Comparison of ENCODE assay signal across 9 cellular contexts in the genomic region with DNA sequence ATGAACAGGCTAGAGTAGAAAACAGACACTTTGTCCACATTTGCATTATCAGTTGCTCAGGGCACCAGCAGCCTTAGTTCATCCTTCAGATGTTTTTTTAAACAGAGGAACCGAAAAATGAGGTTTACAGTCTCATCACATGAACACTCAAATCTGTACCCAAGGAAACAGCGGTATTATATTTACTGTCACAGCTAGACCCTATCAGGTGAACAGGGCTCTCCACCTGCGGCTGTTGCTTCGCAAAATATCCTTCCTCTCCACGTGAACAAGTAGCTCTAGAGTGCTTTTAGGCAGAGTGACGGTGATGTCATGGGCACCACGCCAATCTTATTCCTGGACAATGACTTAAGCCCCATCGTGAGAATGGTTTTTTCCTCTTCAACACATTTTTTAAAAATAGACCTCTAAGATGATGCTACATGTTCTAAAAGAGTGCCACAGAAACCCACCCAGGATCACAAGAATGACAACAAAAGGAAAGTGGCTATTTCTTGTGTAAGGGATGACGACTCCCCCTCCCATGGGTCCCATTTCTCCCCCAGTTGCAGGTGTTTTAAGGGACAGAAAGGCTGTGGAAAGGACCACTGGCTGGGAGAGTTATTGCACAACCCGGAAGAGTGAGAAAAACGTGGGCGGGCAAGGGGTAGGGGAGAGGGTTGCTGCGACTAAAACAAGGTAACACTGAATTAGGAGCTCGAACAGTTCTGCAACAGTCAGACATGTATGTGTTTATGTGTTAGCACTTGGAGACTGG.
DNase-seq lines count a peak whose midpoint lies in the region; ATAC-seq and TF ChIP-seq lines count a peak whose summit lies in the region.
"Had no signal": no experiment of that assay in that cellular context is flagged by ENCODE, and none has a peak within 500 bp of the region (broad histone marks: within the 10 kb centered on the region; RNA-seq: fewer than 3 reads in every experiment).

No MANE protein-coding gene starts in this region.

- H3K4me3 ChIP-seq in lower lobe of right lung (no peak overlapping the region), H7 (ENCODE audit: insufficient read depth, low read depth, low read length) (no peak overlapping the region)
- H3K4me3 ChIP-seq: SK-N-MC had no signal

- peaks cover 3% of the 10 kb centered on the region for H3K4me1 ChIP-seq in lower lobe of right lung

- H3K27me3 ChIP-seq in lower lobe of right lung (ENCODE audit: low read depth) (no peaks in the 10 kb centered on the region), H7 (ENCODE audit: control insufficient read depth, insufficient read depth, low read length) (no peaks in the 10 kb centered on the region)

- no peak for TF ChIP-seq CTCF in lower lobe of right lung (IDR thresholded peaks at IDR 0.05)

- no peak overlapping the region for H3K27ac ChIP-seq in lower lobe of right lung
- H3K27ac ChIP-seq: SK-N-MC had no signal

- peak; percentile 72 for ATAC-seq in GM19043 (IDR thresholded peaks at IDR 0.05; ENCODE audit: low read depth, unreplicated experiment)
- peak; percentile 81 for ATAC-seq in HG03025 (IDR thresholded peaks at IDR 0.05; ENCODE audit: low FRiP score, unreplicated experiment)
- peak; percentile 78 to 83 for ATAC-seq in lower lobe of right lung

- DNase-seq in NCI-H69 (lab: John Stamatoyannopoulos, UW): peak; percentile 19
- DNase-seq in lower lobe of right lung: peak; percentile 52
- no peak for DNase-seq in activated naive CD4-positive, alpha-beta T cell treated with anti-CD3 and anti-CD28 coated beads, Interleukin-2, amount 50 U/mL, for 16 hours
- DNase-seq in H7: no peak
- DNase-seq in foreskin melanocyte: no peak
- no peak for DNase-seq in superior temporal gyrus (ENCODE audit: extremely low spot score)

- H3K36me3 ChIP-seq in lower lobe of right lung (peaks cover 13% of the 10 kb centered on the region), H7 (replicated peaks; ENCODE audit: control insufficient read depth, insufficient read depth, low read length) (no peaks in the 10 kb centered on the region)

- intact Hi-C loops in lower lobe of right lung (cut with DNase I): no loop called here

- H3K9me3 ChIP-seq in lower lobe of right lung: no peaks in the 10 kb centered on the region

Comparison
In these comparisons a context has a peak if more than half of its experiments do, and no peak if none do; other contexts are left out.
1. DNase-seq: peak in NCI-H69 (single experiment) and lower lobe of right lung (single experiment); none in activated naive CD4-positive, alpha-beta T cell treated with anti-CD3 and anti-CD28 coated beads, Interleukin-2, amount 50 U/mL, for 16 hours (single experiment), H7 (single experiment), foreskin melanocyte (single experiment) and superior temporal gyrus (single experiment).
2. Peak in every context shown above with its lines, with median percentiles within 50 percentile points of each other: ATAC-seq.